In the genomic region with DNA sequence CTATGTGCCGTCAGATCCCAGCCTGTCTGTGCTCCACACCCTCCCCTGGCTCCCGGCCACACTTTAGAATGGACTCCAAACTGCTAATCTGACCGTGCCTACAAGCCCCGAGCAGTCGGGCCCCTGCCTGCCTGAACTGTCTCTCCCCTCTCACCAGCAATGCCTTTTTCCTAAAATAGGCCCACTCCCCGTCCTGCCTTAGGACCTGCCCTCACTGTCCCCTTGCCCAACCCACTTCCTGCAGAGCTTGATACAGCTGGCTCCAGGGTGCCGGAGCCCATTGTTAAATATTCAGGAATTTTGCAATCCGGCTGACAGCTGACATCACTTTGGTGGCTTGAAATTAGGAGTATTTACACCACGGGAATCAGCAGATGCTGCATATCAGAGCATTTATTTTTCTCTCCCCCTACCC, we compare ENCODE assay signal across 1 cellular context.
TF ChIP-seq lines count a peak whose summit lies in the region.

No MANE protein-coding gene starts in this region.

TF ChIP-seq in HepG2, 621 proteins besides CTCF, POLR2A, EP300 and RAD21 (continued from another document):
- TF ChIP-seq, protein P1, sequence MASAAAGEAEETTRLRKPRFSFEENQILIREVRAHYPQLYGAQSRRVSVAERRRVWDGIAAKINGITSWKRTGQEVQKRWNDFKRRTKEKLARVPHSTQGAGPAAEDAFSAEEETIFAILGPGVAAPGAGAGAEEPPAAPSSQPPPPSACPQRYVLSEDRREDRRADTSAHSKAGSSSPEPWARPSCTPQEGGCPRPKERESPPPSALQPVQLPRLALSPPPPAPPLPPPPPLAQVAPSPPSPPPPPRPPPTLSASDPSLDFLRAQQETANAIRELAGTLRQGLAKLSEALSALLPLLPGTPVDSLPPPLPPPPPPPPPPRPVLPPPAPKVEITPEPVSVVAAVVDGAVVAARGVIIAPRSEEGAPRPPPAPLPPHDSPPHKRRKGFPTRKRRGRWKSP (CRISPR knock-in tag; IDR thresholded peaks at IDR 0.05) = no peak
- TF ChIP-seq DNMT3B (CRISPR knock-in tag; conservative IDR thresholded peaks at IDR 0.05) (no peak), ZNF713 (CRISPR knock-in tag; IDR thresholded peaks at IDR 0.05) (no peak), ZNF761 (CRISPR knock-in tag; conservative IDR thresholded peaks at IDR 0.05) (no peak), ZNF709 (CRISPR knock-in tag; IDR thresholded peaks at IDR 0.05) (no peak), MED1 (CRISPR knock-in tag; IDR thresholded peaks at IDR 0.05) (no peak), ZNF274 (CRISPR knock-in tag; IDR thresholded peaks at IDR 0.05) (no peak), ZFP36L2 (CRISPR knock-in tag; IDR thresholded peaks at IDR 0.05) (no peak), FOXJ3 (CRISPR knock-in tag; IDR thresholded peaks at IDR 0.05; ENCODE audit: borderline replicate concordance) (no peak), RARG (CRISPR knock-in tag; IDR thresholded peaks at IDR 0.05; ENCODE audit: low read depth) (no peak)
- TF ChIP-seq, protein P2, sequence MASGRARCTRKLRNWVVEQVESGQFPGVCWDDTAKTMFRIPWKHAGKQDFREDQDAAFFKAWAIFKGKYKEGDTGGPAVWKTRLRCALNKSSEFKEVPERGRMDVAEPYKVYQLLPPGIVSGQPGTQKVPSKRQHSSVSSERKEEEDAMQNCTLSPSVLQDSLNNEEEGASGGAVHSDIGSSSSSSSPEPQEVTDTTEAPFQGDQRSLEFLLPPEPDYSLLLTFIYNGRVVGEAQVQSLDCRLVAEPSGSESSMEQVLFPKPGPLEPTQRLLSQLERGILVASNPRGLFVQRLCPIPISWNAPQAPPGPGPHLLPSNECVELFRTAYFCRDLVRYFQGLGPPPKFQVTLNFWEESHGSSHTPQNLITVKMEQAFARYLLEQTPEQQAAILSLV (CRISPR knock-in tag; IDR thresholded peaks at IDR 0.05; ENCODE audit: borderline replicate concordance) = no peak
